8 cellular contexts compared by ENCODE assay signal in genomic region chr3:25664810-25665645, GRCh38. TPM values are rescaled to one million over a fixed set of nuclear protein-coding genes. Genes with fewer than 3 reads are reported as not detected.
DNase-seq lines count a peak whose midpoint lies in the region; ATAC-seq, FAIRE-seq and TF ChIP-seq lines count a peak whose summit lies in the region.

TSS of gene TOP2B (minus strand) at chr3:25664907. CDS start at chr3:25664297, 610 bp downstream.

- peak within 1 kb of the TSS; percentile 5 to 87 (median 74) for H3K4me3 ChIP-seq in adrenal gland
- H3K4me3 ChIP-seq in trophoblast cell (ENCODE audit: low read depth, low read length), result peak within 1 kb of the TSS; percentile 99
- H3K4me3 ChIP-seq in transverse colon, result peak within 1 kb of the TSS; percentile 54 to 89 (median 78)

- H3K4me2 ChIP-seq in trophoblast cell (ENCODE audit: low read length), result peak within 1 kb of the TSS; percentile 76

- in situ Hi-C loops in transverse colon (cut with MboI; ENCODE audit: low pct_ligation_motif_present in 1 of 4, low pct_unique_long_range_greater_than_20kb in 1 of 4, low sequenced_read_pairs in 3 of 4), result loop anchor here in 2 of 4 donors (10.0 to 25.0 kb wide), 3 partner anchors 120 to 197 kb away; partner anchors contain the start of genes NGLY1 (in 2 of the 2) and OXSM (in 1 of the 2)

- H3K23ac ChIP-seq in trophoblast cell (ENCODE audit: low read length), result no peak within 1 kb of the TSS

- TF ChIP-seq CTCF in adrenal gland (IDR thresholded peaks at IDR 0.05), result peak in 1 of 6 experiments; percentile 3
- no peak for TF ChIP-seq CTCF in transverse colon (IDR thresholded peaks at IDR 0.05)

- H3K27me3 ChIP-seq in adrenal gland (no peaks in the 10 kb centered on the region), trophoblast cell (ENCODE audit: insufficient read depth, low read length) (no peaks in the 10 kb centered on the region), transverse colon (no peaks in the 10 kb centered on the region)

- H3K4me1 ChIP-seq in adrenal gland (replicated peaks in 1 of 2) (peaks cover 20 to 38% of the 10 kb centered on the region in 2 donors), trophoblast cell (ENCODE audit: control insufficient read depth in 1 of 2, insufficient read depth in 2 of 2, low read length in 2 of 2) (no peaks in the 10 kb centered on the region), transverse colon (peaks cover 9 to 35% (median 22%) of the 10 kb centered on the region in 4 donors)

- H3K79me1 ChIP-seq in trophoblast cell (ENCODE audit: low read length), result peaks cover 11% of the 10 kb centered on the region

- H3K14ac ChIP-seq in trophoblast cell (ENCODE audit: low read length), result peak within 1 kb of the TSS; percentile 77

- peak within 1 kb of the TSS; percentile 77 for H2AK5ac ChIP-seq in trophoblast cell (ENCODE audit: low read length)

- peak within 1 kb of the TSS; percentile 89 for H4K12ac ChIP-seq in trophoblast cell (ENCODE audit: low read depth, low read length)

- no peak for TF ChIP-seq EP300 in transverse colon (IDR thresholded peaks at IDR 0.05; ENCODE audit: low read depth)

- peak; percentile 96 for FAIRE-seq in GM12891 (lab: Jason Lieb, UNC)

- ATAC-seq in HG02840 (IDR thresholded peaks at IDR 0.05; ENCODE audit: low FRiP score, unreplicated experiment), result peak; percentile 91

- H4K8ac ChIP-seq in trophoblast cell (ENCODE audit: low read depth, low read length), result peak within 1 kb of the TSS; percentile 96

- intact Hi-C loops in adrenal gland (cut with DNase I), result loop anchor here in 1 of 2 donors (10.0 kb wide), 1 partner anchor 120 kb away; the partner anchor contains the start of gene NGLY1
- intact Hi-C loops in cardiac septum (cut with DNase I), result loop anchor here (1.0 to 10.0 kb wide), 2 partner anchors 118 to 440 kb away; partner anchors contain the start of gene NGLY1
- intact Hi-C loops in transverse colon (cut with DNase I; ENCODE audit: low total_unique reads), result no loop called here

- peak within 1 kb of the TSS; percentile 90 for H3K4ac ChIP-seq in trophoblast cell (ENCODE audit: low read depth, low read length)

- peak within 1 kb of the TSS; percentile 94 for H2AFZ ChIP-seq in trophoblast cell (ENCODE audit: insufficient read depth, low read length, poor library complexity)

- H3K18ac ChIP-seq in trophoblast cell (ENCODE audit: low read length), result peak within 1 kb of the TSS; percentile 97

- H2BK120ac ChIP-seq in trophoblast cell (ENCODE audit: insufficient read depth, low read length, poor library complexity), result peak within 1 kb of the TSS; percentile 40

- 0 to 1% (median 1%) methylated on average over 23 to 43 of the region's 43 CpGs for WGBS in adrenal gland, 4 donors
- WGBS in trophoblast cell (ENCODE audit: extremely low coverage, insufficient coverage, insufficient read length), result no CpG with 5 or more reads among the region's 43 CpGs
- WGBS in transverse colon (ENCODE audit: low coverage in 1 of 2), 2 donors, result 0 to 1% methylated on average over 1 to 43 of the region's 43 CpGs

- no peak within 1 kb of the TSS for H2BK12ac ChIP-seq in trophoblast cell (ENCODE audit: low read length)

- TF ChIP-seq POLR2A in GM12891 (IDR thresholded peaks at IDR 0.05; ENCODE audit: low read depth, low read length) (peak; percentile 53; the same call in 1 of the 2 replicates), adrenal gland (IDR thresholded peaks at IDR 0.05) (peak; percentile 81 to 95), transverse colon (IDR thresholded peaks at IDR 0.05) (peak; percentile 94)

- H3K9ac ChIP-seq in trophoblast cell (ENCODE audit: low read length), result peak within 1 kb of the TSS; percentile 88

- H4K91ac ChIP-seq in trophoblast cell (ENCODE audit: low read depth, low read length), result peak within 1 kb of the TSS; percentile 83

- H3K36me3 ChIP-seq in adrenal gland (replicated peaks in 1 of 2) (no peaks in the 10 kb centered on the region), trophoblast cell (ENCODE audit: control insufficient read depth in 1 of 2, insufficient read depth in 2 of 2, low read length in 2 of 2) (no peaks in the 10 kb centered on the region), transverse colon (no peaks in the 10 kb centered on the region)

- H2BK5ac ChIP-seq in trophoblast cell (ENCODE audit: low read depth, low read length, poor library complexity), result peak within 1 kb of the TSS; percentile 91

- peak within 1 kb of the TSS; percentile 80 to 99 (median 96) for H3K27ac ChIP-seq in adrenal gland
- H3K27ac ChIP-seq in trophoblast cell (ENCODE audit: low read depth, low read length), result peak within 1 kb of the TSS; percentile 94
- H3K27ac ChIP-seq in transverse colon, result peak within 1 kb of the TSS; percentile 92 to 99 (median 98)

- peaks cover 10% of the 10 kb centered on the region for H3K79me2 ChIP-seq in trophoblast cell (ENCODE audit: control insufficient read depth, insufficient read depth, low read length, poor library complexity)

- H3K9me3 ChIP-seq in adrenal gland (replicated peaks in 1 of 3) (no peaks in the 10 kb centered on the region), trophoblast cell (ENCODE audit: insufficient read depth, low read depth, low read length) (no peaks in the 10 kb centered on the region), transverse colon (no peaks in the 10 kb centered on the region)

- DNase-seq in GM12891 (ENCODE audit: insufficient read length, low spot score) (peak; percentile 81), NCI-H1436 treated with DMSO at 0.1 percent for 48 hours (lab: John Stamatoyannopoulos, UW) (peak; percentile 39), T-helper 1 cell (peak; percentile 84 to 95 (median 89)), adrenal gland (peak; percentile 96 to 98 (median 97)), cardiac septum (ENCODE audit: low spot score) (peak; percentile 98), trophoblast cell (peak; percentile 94 to 97), transverse colon (peak; percentile 97)

TF ChIP-seq in GM12891, 5 proteins besides CTCF, POLR2A, EP300 and RAD21:
- TF ChIP-seq SPI1 (IDR thresholded peaks at IDR 0.05; ENCODE audit: low read depth, low read length) (0 out of 2 replicates have a peak, but pooled peaks have one; percentile 0), TAF1 (IDR thresholded peaks at IDR 0.05; ENCODE audit: low read depth, low read length) (peak; percentile 12; the same call in 1 of the 2 replicates), POU2F2 (IDR thresholded peaks at IDR 0.05; ENCODE audit: low read depth, low read length) (peak; percentile 31; the same call in 1 of the 2 replicates), POLR2AphosphoS5 (IDR thresholded peaks at IDR 0.05; ENCODE audit: low read depth, low read length) (peak; percentile 2; the same call in 1 of the 2 replicates), PAX5 (IDR thresholded peaks at IDR 0.05; ENCODE audit: insufficient read depth, low read length, severe bottlenecking) (no peak)

RNA-seq across cellular contexts. Expression of gene TOP2B, which starts in this region (rescaled TPM):
- 59.8 TPM for polyA plus RNA-seq in GM12891 (2012; ENCODE audit: low read depth, missing spikeins)
- total RNA-seq in adrenal gland, result 10 to 100 TPM; 49.1 to 99.3 (median 73.5) TPM
- 10 to 100 TPM; 33.7 to 83.3 (median 39.6) TPM for polyA plus RNA-seq in adrenal gland
- 108 TPM for total RNA-seq in cardiac septum
- polyA plus RNA-seq in trophoblast cell (2013), result 68.0 and 72.2 TPM in 2 replicates
- total RNA-seq in transverse colon, result 100 to 1,000 TPM in 1 of 4 donors, 10 to 100 TPM in 3; 37.4 to 104 (median 71.5) TPM

Comparison
In these comparisons a context has a peak if more than half of its experiments do, and no peak if none do; other contexts are left out.
1. Peak in every context shown above with its lines: DNase-seq, ATAC-seq, H3K4me3 ChIP-seq and H3K27ac ChIP-seq.
2. DNase-seq: peak in every context shown above with its lines; median percentile 98 in cardiac septum; 97 in adrenal gland; 97 in transverse colon; 96 in trophoblast cell; 89 in T-helper 1 cell; 81 in GM12891; 39 in NCI-H1436 treated with DMSO at 0.1 percent for 48 hours.